Comparison of ENCODE assay signal across 8 cellular contexts in genomic region chr2:25294573-25295462, GRCh38. TPM values are rescaled to one million over a fixed set of nuclear protein-coding genes. Genes with fewer than 3 reads are reported as not detected.
DNase-seq lines count a peak whose midpoint lies in the region; ATAC-seq and TF ChIP-seq lines count a peak whose summit lies in the region.

No MANE protein-coding gene starts in this region.

- no peak for TF ChIP-seq CTCF in foreskin keratinocyte (conservative IDR thresholded peaks at IDR 0.05)
- TF ChIP-seq CTCF in parathyroid adenoma (IDR thresholded peaks at IDR 0.05): no peak
- TF ChIP-seq CTCF in uterus (IDR thresholded peaks at IDR 0.05): peak in 1 of 4 experiments; percentile 16

- no peak overlapping the region for H3K9ac ChIP-seq in parathyroid adenoma

- intact Hi-C loops in uterus (cut with DNase I; ENCODE audit: low total_unique reads): no loop called here

- ATAC-seq in HG02973 (IDR thresholded peaks at IDR 0.05; ENCODE audit: unreplicated experiment): peak; percentile 80
- peak; percentile 80 for ATAC-seq in foreskin keratinocyte

- H3K27ac ChIP-seq in foreskin keratinocyte (peak overlapping the region; percentile 21), parathyroid adenoma (peak overlapping the region; percentile 31), uterus (peak overlapping the region; percentile 68 to 96)

- H3K27me3 ChIP-seq in foreskin keratinocyte: no peaks in the 10 kb centered on the region
- no peaks in the 10 kb centered on the region for H3K27me3 ChIP-seq in parathyroid adenoma (ENCODE audit: control insufficient read depth, insufficient read depth, low read length)
- no peaks in the 10 kb centered on the region for H3K27me3 ChIP-seq in uterus

- no peaks in the 10 kb centered on the region for H3K9me3 ChIP-seq in parathyroid adenoma (ENCODE audit: control insufficient read depth, low read length)
- H3K9me3 ChIP-seq in uterus: no peaks in the 10 kb centered on the region

- no peak for TF ChIP-seq POLR2A in uterus (IDR thresholded peaks at IDR 0.05)

- H3K36me3 ChIP-seq in parathyroid adenoma (ENCODE audit: control insufficient read depth, insufficient read depth, low read length) (no peaks in the 10 kb centered on the region), uterus (no peaks in the 10 kb centered on the region)

- no peak overlapping the region for H2AFZ ChIP-seq in parathyroid adenoma

- H3K4me2 ChIP-seq in parathyroid adenoma (ENCODE audit: low read length): no peak overlapping the region

- H3K4me3 ChIP-seq in parathyroid adenoma (ENCODE audit: low read depth, low read length) (no peak overlapping the region), uterus (no peak overlapping the region)

- no peaks in the 10 kb centered on the region for H3K79me2 ChIP-seq in parathyroid adenoma

- peaks cover 9% of the 10 kb centered on the region for H3K4me1 ChIP-seq in foreskin keratinocyte
- no peaks in the 10 kb centered on the region for H3K4me1 ChIP-seq in parathyroid adenoma
- H3K4me1 ChIP-seq in uterus: peaks cover 12 to 49% of the 10 kb centered on the region in 2 donors

- DNase-seq in NK-92 treated with Interleukin-12 subunit alpha and Interleukin-12 subunit beta, amount 100 ng/mL, for 24 hours (lab: John Stamatoyannopoulos, UW): peak; percentile 71
- DNase-seq in NK-92 (lab: John Stamatoyannopoulos, UW; ENCODE audit: unreplicated experiment) (no peak), NOMO-1 treated with dmso at 0.1 percent for 144 hours (lab: John Stamatoyannopoulos, UW; ENCODE audit: unreplicated experiment) (peak; percentile 58), foreskin keratinocyte (no peak), uterus (peak; percentile 67 to 71)
- peak; percentile 58 to 59 for DNase-seq in activated T-helper 1 cell treated with anti-CD3 and anti-CD28 coated beads, Interleukin-2, amount 50 U/mL, for 16 hours (ENCODE audit: low read depth in 1 of 2, low spot score in 1 of 2)

RNA-seq across cellular contexts. Expression of gene DNMT3A, which starts 46.9 kb away (rescaled TPM):
- total RNA-seq in foreskin keratinocyte: 6.6 and 8.0 TPM in 2 replicates
- polyA plus RNA-seq in foreskin keratinocyte: 3.0 and 3.2 TPM in 2 replicates
- 10 to 100 TPM in 3 of 4 donors, 1 to 10 TPM in 1; 2.3 to 95.8 (median 29.9) TPM for total RNA-seq in uterus

Comparison
In these comparisons a context has a peak if more than half of its experiments do, and no peak if none do; other contexts are left out.
1. DNase-seq: peak in NK-92 treated with Interleukin-12 subunit alpha and Interleukin-12 subunit beta, amount 100 ng/mL, for 24 hours (single experiment), NOMO-1 treated with dmso at 0.1 percent for 144 hours (single experiment), activated T-helper 1 cell treated with anti-CD3 and anti-CD28 coated beads, Interleukin-2, amount 50 U/mL, for 16 hours (2 of 2) and uterus (2 of 2); none in NK-92 (single experiment) and foreskin keratinocyte (0 of 2).
2. H3K27ac ChIP-seq: peak in every context shown above with its lines; median percentile 82 in uterus; 31 in parathyroid adenoma; 21 in foreskin keratinocyte.